Comparison of ENCODE assay signal across 8 cellular contexts in the genomic region with DNA sequence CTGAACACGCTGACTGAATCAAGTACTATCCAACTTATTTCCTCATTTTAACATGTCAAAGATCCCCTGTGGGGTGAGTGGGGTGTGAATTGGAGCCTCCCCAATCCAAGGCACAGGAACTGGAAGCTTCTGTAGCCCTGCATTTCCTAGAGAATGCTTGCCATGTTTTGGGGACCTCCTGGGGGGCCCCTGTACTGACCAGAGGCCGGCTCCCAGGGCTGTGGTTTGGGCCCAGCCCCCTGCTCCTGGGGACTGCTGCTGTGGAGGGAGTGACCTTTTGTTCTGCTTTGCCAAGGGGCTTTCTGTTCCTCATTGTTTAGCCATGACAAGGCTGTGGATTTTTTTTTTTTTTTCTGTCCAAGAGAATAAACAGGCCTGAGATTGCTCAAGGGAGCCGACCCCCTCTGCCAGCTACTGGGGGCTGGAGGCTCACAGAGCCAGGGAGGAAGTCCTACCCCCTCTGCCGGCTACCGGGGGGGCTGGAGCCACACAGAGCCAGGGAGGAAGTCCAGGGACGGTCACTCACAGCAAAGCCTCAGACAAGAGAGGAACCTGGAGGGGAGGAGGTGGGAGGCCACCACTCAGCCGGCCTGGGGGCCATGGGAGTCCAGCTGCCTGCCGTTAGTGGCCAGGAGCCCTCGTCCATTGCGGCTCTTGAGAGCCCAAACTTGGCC. TPM values are rescaled to one million over a fixed set of nuclear protein-coding genes. Genes with fewer than 3 reads are reported as not detected.
A peak's percentile ranks its signal among the peaks of the same experiment; 100 is the strongest.
DNase-seq lines count a peak whose midpoint lies in the region; ATAC-seq and TF ChIP-seq lines count a peak whose summit lies in the region.

No MANE protein-coding gene starts in this region.

- H3K36me3 ChIP-seq in OCI-LY3 (replicated peaks; ENCODE audit: low read depth, low read length) (peaks cover 4% of the 10 kb centered on the region), muscle layer of colon (ENCODE audit: insufficient read depth, low read length) (no peaks in the 10 kb centered on the region), vagina (no peaks in the 10 kb centered on the region)

- TF ChIP-seq POLR2A in vagina (IDR thresholded peaks at IDR 0.05) = peak in 1 of 2 donors; percentile 26

- H3K9ac ChIP-seq in OCI-LY3 (ENCODE audit: low read length) (no peak overlapping the region), muscle layer of colon (ENCODE audit: low read length) (no peak overlapping the region)

- H3K79me2 ChIP-seq in OCI-LY3 (ENCODE audit: low read length) = peaks cover 90% of the 10 kb centered on the region

- no peaks in the 10 kb centered on the region for H3K9me3 Mint-ChIP-seq in CD4-positive, alpha-beta T cell

- no peaks in the 10 kb centered on the region for H3K27me3 Mint-ChIP-seq in CD4-positive, alpha-beta T cell

- peaks cover 97% of the 10 kb centered on the region for H4K20me1 ChIP-seq in OCI-LY3 (ENCODE audit: insufficient read depth, low read length)

- no peak for ATAC-seq in CD4-positive, alpha-beta T cell (ENCODE audit: poor library complexity)
- ATAC-seq in GM19467 (IDR thresholded peaks at IDR 0.05; ENCODE audit: unreplicated experiment) (no peak), HG03139 (IDR thresholded peaks at IDR 0.05; ENCODE audit: unreplicated experiment) (no peak), GM18861 (IDR thresholded peaks at IDR 0.05; ENCODE audit: unreplicated experiment) (no peak)

- POLR2A ChIA-PET in CD4-positive, alpha-beta T cell (lab: Charles Lee) = interaction anchor here (1.1 to 1.9 kb wide), 3 partner anchors 22 to 59 kb away, joined by 4 to 8 read pairs (median 6); no protein-coding TSS in a partner anchor

- no peak for DNase-seq in CD4-positive, alpha-beta T cell
- DNase-seq in epithelial cell of proximal tubule (ENCODE audit: low read depth) (peak; percentile 19), vagina (ENCODE audit: extremely low spot score in 2 of 2) (peak in 1 of 2 donors; percentile 95)

- H3K4me1 Mint-ChIP-seq in CD4-positive, alpha-beta T cell (ENCODE audit: low read depth) = peaks cover 50% of the 10 kb centered on the region

- CTCF ChIA-PET in CD4-positive, alpha-beta T cell (lab: Charles Lee) = interaction anchor here (3.3 kb wide), 1 partner anchor 59 kb away, joined by 25 read pairs; no protein-coding TSS in a partner anchor

- H2AFZ ChIP-seq in OCI-LY3 (ENCODE audit: low read depth, low read length) = no peak overlapping the region

- H3K4me3 Mint-ChIP-seq in CD4-positive, alpha-beta T cell = no peak overlapping the region

- peaks cover 24% of the 10 kb centered on the region for H3K4me1 ChIP-seq in OCI-LY3 (ENCODE audit: low read length)
- H3K4me1 ChIP-seq in muscle layer of colon (ENCODE audit: insufficient read depth, low read length) = peaks cover 36% of the 10 kb centered on the region
- peaks cover 88% of the 10 kb centered on the region for H3K4me1 ChIP-seq in vagina

- H3K9me3 ChIP-seq in CD4-positive, alpha-beta T cell (ENCODE audit: control insufficient read depth, low read length) = no peaks in the 10 kb centered on the region
- H3K9me3 ChIP-seq in OCI-LY3 (ENCODE audit: insufficient read depth, low read length) = no peaks in the 10 kb centered on the region
- no peaks in the 10 kb centered on the region for H3K9me3 ChIP-seq in muscle layer of colon (ENCODE audit: low read length)
- no peaks in the 10 kb centered on the region for H3K9me3 ChIP-seq in vagina

- H3K36me3 Mint-ChIP-seq in CD4-positive, alpha-beta T cell (ENCODE audit: low read depth) = peaks cover 31% of the 10 kb centered on the region

- TF ChIP-seq CTCF in CD4-positive, alpha-beta T cell (IDR thresholded peaks at IDR 0.05) = no peak
- TF ChIP-seq CTCF in OCI-LY3 (IDR thresholded peaks at IDR 0.05; ENCODE audit: low read depth, low read length) (no peak), epithelial cell of proximal tubule (conservative IDR thresholded peaks at IDR 0.05; ENCODE audit: low read depth, low read length) (peak; percentile 26), vagina (IDR thresholded peaks at IDR 0.05) (peak in 1 of 3 experiments; percentile 14)

- peak overlapping the region; percentile 12; the same call in 1 of the 2 replicates for H3K4me2 ChIP-seq in OCI-LY3 (ENCODE audit: low read length)

- no peaks in the 10 kb centered on the region for H3K27me3 ChIP-seq in CD4-positive, alpha-beta T cell (ENCODE audit: control insufficient read depth, insufficient read depth, low read length)
- H3K27me3 ChIP-seq in OCI-LY3 (ENCODE audit: low read depth, low read length) (no peaks in the 10 kb centered on the region), muscle layer of colon (ENCODE audit: control insufficient read depth in 1 of 2, insufficient read depth in 2 of 2, low read length in 2 of 2) (no peaks in the 10 kb centered on the region), vagina (no peaks in the 10 kb centered on the region)

- H3K27ac Mint-ChIP-seq in CD4-positive, alpha-beta T cell = peak overlapping the region; percentile 96

- H3K27ac ChIP-seq in CD4-positive, alpha-beta T cell (ENCODE audit: low read depth, low read length) = peak overlapping the region; percentile 1
- H3K27ac ChIP-seq in OCI-LY3 (ENCODE audit: low read length) = no peak overlapping the region
- peak overlapping the region; percentile 40 for H3K27ac ChIP-seq in muscle layer of colon (ENCODE audit: low read depth, low read length)
- H3K27ac ChIP-seq in vagina = peak overlapping the region; percentile 88

- H3K4me3 ChIP-seq in OCI-LY3 (ENCODE audit: low read length) (no peak overlapping the region), epithelial cell of proximal tubule (ENCODE audit: low read depth, low read length) (no peak overlapping the region), muscle layer of colon (ENCODE audit: low read depth in 1 of 2, low read length in 2 of 2) (peak overlapping the region in 1 of 2 donors; percentile 32), vagina (peak overlapping the region; percentile 9 to 30)

- intact Hi-C loops in CD4-positive, alpha-beta T cell (cut with DNase I, micrococcal nuclease) = no loop called here
- intact Hi-C loops in vagina (cut with DNase I) = no loop called here

RNA-seq across cellular contexts. Expression of a gene that starts 17.4 kb away (rescaled TPM):
- total RNA-seq in CD4-positive, alpha-beta T cell = 10 to 100 TPM; 61.9 to 62.6 TPM
- total RNA-seq in epithelial cell of proximal tubule (0.06 and 1.5 TPM in 2 replicates), vagina (41.0 TPM)

RNA-seq across cellular contexts. Expression of a gene that starts 45.7 kb away (rescaled TPM):
- 10 to 100 TPM; 63.0 to 67.3 TPM for total RNA-seq in CD4-positive, alpha-beta T cell
- total RNA-seq in epithelial cell of proximal tubule = 12.8 and 13.8 TPM in 2 replicates
- 88.9 TPM for total RNA-seq in vagina

Comparison
In these comparisons a context has a peak if more than half of its experiments do, and no peak if none do; other contexts are left out.
1. H3K4me3 ChIP-seq: peak in vagina (2 of 2); none in OCI-LY3 (single experiment) and epithelial cell of proximal tubule (single experiment).
2. RNA of a gene that starts 17.4 kb away (total RNA-seq): 61.9 to 62.6 TPM in CD4-positive, alpha-beta T cell and 41.0 TPM in vagina (single experiment); 0.06 to 1.5 TPM in epithelial cell of proximal tubule; every median in the first group is over 10 times any median in the second.